ENCODE assay signal across 1 cellular context in genomic region chr19:49766007-49766937, GRCh38.
TF ChIP-seq lines count a peak whose summit lies in the region.

No MANE protein-coding gene starts in this region.

TF ChIP-seq in GM12878, 131 proteins besides CTCF, POLR2A, EP300 and RAD21 (continued from another document and continues in another):
- TF ChIP-seq DPF2 (IDR thresholded peaks at IDR 0.05) (peak; percentile 65; the same call in 1 of the 2 replicates), KLF5 (IDR thresholded peaks at IDR 0.05; ENCODE audit: partially characterized antibody) (no peak), SUZ12 (IDR thresholded peaks at IDR 0.05; ENCODE audit: unreplicated experiment) (no peak), NR2F1 (conservative IDR thresholded peaks at IDR 0.05) (no peak), RAD51 (IDR thresholded peaks at IDR 0.05) (no peak), ELK1 (IDR thresholded peaks at IDR 0.05; ENCODE audit: low read depth, low read length) (peak; percentile 64), MYB (IDR thresholded peaks at IDR 0.05; ENCODE audit: borderline replicate concordance, low read depth, low read length) (no peak), SIN3A (IDR thresholded peaks at IDR 0.05; ENCODE audit: low read depth, low read length) (no peak), CEBPZ (IDR thresholded peaks at IDR 0.05; ENCODE audit: low read depth, low read length) (peak; percentile 88), EED (IDR thresholded peaks at IDR 0.05; ENCODE audit: low read depth) (peak; percentile 58; the same call in 1 of the 2 replicates), BMI1 (IDR thresholded peaks at IDR 0.05; ENCODE audit: borderline replicate concordance) (no peak), JUNB (IDR thresholded peaks at IDR 0.05) (no peak), FOXM1 (IDR thresholded peaks at IDR 0.05; ENCODE audit: low read depth, low read length) (no peak), E2F4 (IDR thresholded peaks at IDR 0.05; ENCODE audit: low read depth, low read length) (peak; percentile 66; the same call in 1 of the 2 replicates), ZNF217 (IDR thresholded peaks at IDR 0.05) (no peak), SREBF2 (IDR thresholded peaks at IDR 0.05; ENCODE audit: low read length) (no peak), NFIC (IDR thresholded peaks at IDR 0.05; ENCODE audit: low read depth, low read length) (no peak), PRDM15 (CRISPR knock-in tag; IDR thresholded peaks at IDR 0.05) (no peak), ESRRA (IDR thresholded peaks at IDR 0.05; ENCODE audit: low read length) (no peak), SPI1 (IDR thresholded peaks at IDR 0.05; ENCODE audit: borderline replicate concordance, insufficient read depth, low read depth, low read length) (peak; percentile 83), TAF1 (IDR thresholded peaks at IDR 0.05; ENCODE audit: borderline replicate concordance, low read depth, low read length) (peak; percentile 47; the same call in 1 of the 2 replicates), ZZZ3 (IDR thresholded peaks at IDR 0.05; ENCODE audit: control insufficient read depth, insufficient read length, low read depth) (no peak), POLR2AphosphoS5 (IDR thresholded peaks at IDR 0.05; ENCODE audit: low read length) (peak; percentile 86), RBBP5 (conservative IDR thresholded peaks at IDR 0.05) (no peak), SMC3 (IDR thresholded peaks at IDR 0.05; ENCODE audit: borderline replicate concordance, low read length) (no peak), ASH2L (IDR thresholded peaks at IDR 0.05; ENCODE audit: borderline replicate concordance, low read depth) (no peak), HDAC6 (IDR thresholded peaks at IDR 0.05; ENCODE audit: unreplicated experiment) (no peak), NBN (IDR thresholded peaks at IDR 0.05) (peak; percentile 76), SIX5 (IDR thresholded peaks at IDR 0.05; ENCODE audit: low read depth, low read length, severe bottlenecking) (no peak), ZBED1 (IDR thresholded peaks at IDR 0.05; ENCODE audit: borderline replicate concordance) (peak; percentile 33; the same call in 1 of the 2 replicates), ZNF24 (IDR thresholded peaks at IDR 0.05) (no peak), CBFB (IDR thresholded peaks at IDR 0.05; ENCODE audit: low read depth) (no peak), CEBPB (IDR thresholded peaks at IDR 0.05; ENCODE audit: borderline replicate concordance in 1 of 2, low read depth in 2 of 2, low read length in 2 of 2) (no peak), ZBTB11 (CRISPR knock-in tag; IDR thresholded peaks at IDR 0.05) (no peak), REST (IDR thresholded peaks at IDR 0.05; ENCODE audit: low read depth, low read length) (no peak), GATAD2B (conservative IDR thresholded peaks at IDR 0.05; ENCODE audit: low read depth) (no peak), ZNF622 (IDR thresholded peaks at IDR 0.05) (no peak), MAX (IDR thresholded peaks at IDR 0.05; ENCODE audit: low read depth, low read length) (peak; percentile 16; the same call in 1 of the 2 replicates), TCF12 (IDR thresholded peaks at IDR 0.05; ENCODE audit: low read depth, low read length) (no peak), SUPT20H (IDR thresholded peaks at IDR 0.05; ENCODE audit: borderline replicate concordance, control insufficient read depth, low read depth, low read length) (no peak), EZH2 (IDR thresholded peaks at IDR 0.05; ENCODE audit: borderline replicate concordance, control insufficient read depth, low read depth, low read length) (no peak), SRF (IDR thresholded peaks at IDR 0.05; ENCODE audit: low read depth in 2 of 2, low read length in 2 of 2) (0 out of 4 replicates have a peak, but pooled peaks of 1 of the 2 experiments have one; percentile 20)
